ENCODE assay signal across 14 cellular contexts in the genomic region with DNA sequence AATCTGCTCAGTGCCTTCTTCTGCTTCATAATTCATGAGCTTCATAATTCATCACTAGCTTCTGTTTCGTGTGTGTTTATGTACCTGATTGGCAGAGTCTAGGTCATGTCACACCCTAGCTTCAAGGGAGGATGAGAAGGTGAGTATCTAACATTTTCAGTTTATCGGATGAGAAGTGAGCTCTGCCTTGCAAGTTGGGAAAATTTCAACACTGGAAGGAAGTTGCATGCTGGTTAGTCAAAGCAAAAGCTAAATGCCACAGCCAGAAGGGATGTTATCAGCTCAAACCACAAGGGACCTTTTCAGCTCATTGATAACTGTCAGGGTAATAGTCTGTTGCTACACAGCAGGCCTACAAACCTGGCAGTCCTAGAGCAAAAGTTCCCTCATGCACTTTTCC. TPM values are rescaled to one million over a fixed set of nuclear protein-coding genes. Genes with fewer than 3 reads are reported as not detected.
A peak's percentile ranks its signal among the peaks of the same experiment; 100 is the strongest.
DNase-seq lines count a peak whose midpoint lies in the region; ATAC-seq, FAIRE-seq and TF ChIP-seq lines count a peak whose summit lies in the region.
"Had no signal": no experiment of that assay in that cellular context is flagged by ENCODE, and none has a peak within 500 bp of the region (broad histone marks: within the 10 kb centered on the region; RNA-seq: fewer than 3 reads in every experiment).

No MANE protein-coding gene starts in this region.

- H4K20me1 ChIP-seq in Loucy (ENCODE audit: insufficient read depth, low read length, poor library complexity, severe bottlenecking): no peaks in the 10 kb centered on the region

- H3K4me3 ChIP-seq in Loucy (ENCODE audit: low read length, poor library complexity, severe bottlenecking) (no peak overlapping the region), pancreas (no peak overlapping the region)
- H3K4me3 ChIP-seq: thyroid gland had no signal

- peak overlapping the region; percentile 88 for H3K27ac Mint-ChIP-seq in activated naive CD8-positive, alpha-beta T cell treated with anti-CD3 and anti-CD28 coated beads, Interleukin-2, amount 10 ng/mL, durations not matched to agents 7 days and 5 days
- H3K27ac Mint-ChIP-seq in stimulated activated memory B cell treated with anti-CD40 and anti-IgM and Interleukin-4, amounts not matched to agents 10 μg/mL and 1 μg/mL and 100 μg/mL, for 72 hours: no peak overlapping the region

- no peaks in the 10 kb centered on the region for H3K79me2 ChIP-seq in Loucy (ENCODE audit: insufficient read depth, low read length)

- TF ChIP-seq CTCF in Loucy (conservative IDR thresholded peaks at IDR 0.05; ENCODE audit: low read length) (no peak), pancreas (IDR thresholded peaks at IDR 0.05) (no peak)

- no peak for TF ChIP-seq POLR2A in GM12891 (IDR thresholded peaks at IDR 0.05; ENCODE audit: low read depth, low read length)

- H3K36me3 ChIP-seq in Loucy (ENCODE audit: insufficient read depth, low read length) (no peaks in the 10 kb centered on the region), pancreas (no peaks in the 10 kb centered on the region)
- H3K36me3 ChIP-seq: thyroid gland had no signal

- DNase-seq in activated CD4-positive, CD25-positive, alpha-beta regulatory T cell (lab: John Stamatoyannopoulos, UW): no peak
- no peak for DNase-seq in activated naive CD8-positive, alpha-beta T cell treated with anti-CD3 and anti-CD28 coated beads, Interleukin-2, amount 10 ng/mL, durations not matched to agents 7 days and 5 days
- DNase-seq in pancreas (no peak), GM12891 (ENCODE audit: insufficient read length, low spot score) (no peak), NCI-H187 treated with DMSO at 0.1 percent for 48 hours (lab: John Stamatoyannopoulos, UW) (no peak)
- DNase-seq: midbrain, NCI-H345, T1000, thyroid gland had no signal

- H2AFZ ChIP-seq in Loucy (ENCODE audit: low read length): no peak overlapping the region

- peaks cover 10% of the 10 kb centered on the region for H3K4me1 ChIP-seq in Loucy (ENCODE audit: insufficient read depth, low read length, poor library complexity, severe bottlenecking)
- H3K4me1 ChIP-seq in pancreas: no peaks in the 10 kb centered on the region
- H3K4me1 ChIP-seq: thyroid gland had no signal

- H3K9me3 ChIP-seq in Loucy (ENCODE audit: insufficient read depth, low read depth, low read length) (no peaks in the 10 kb centered on the region), pancreas (no peaks in the 10 kb centered on the region)
- H3K9me3 ChIP-seq: thyroid gland had no signal

- H3K36me3 Mint-ChIP-seq in activated naive CD8-positive, alpha-beta T cell treated with anti-CD3 and anti-CD28 coated beads, Interleukin-2, amount 10 ng/mL, durations not matched to agents 7 days and 5 days: peaks cover 18% of the 10 kb centered on the region
- no peaks in the 10 kb centered on the region for H3K36me3 Mint-ChIP-seq in stimulated activated memory B cell treated with anti-CD40 and anti-IgM and Interleukin-4, amounts not matched to agents 10 μg/mL and 1 μg/mL and 100 μg/mL, for 72 hours

- H3K4me2 ChIP-seq in Loucy (ENCODE audit: low read depth, low read length, poor library complexity, severe bottlenecking): peak overlapping the region; percentile 15

- no peaks in the 10 kb centered on the region for H3K27me3 ChIP-seq in Loucy (ENCODE audit: insufficient read depth, low read length, poor library complexity, severe bottlenecking)
- H3K27me3 ChIP-seq in pancreas: no peaks in the 10 kb centered on the region
- H3K27me3 ChIP-seq: thyroid gland had no signal

- intact Hi-C loops in pancreas (cut with DNase I): no loop called here

- FAIRE-seq in pancreas (lab: Jason Lieb, UNC): no peak
- no peak for FAIRE-seq in GM12891 (lab: Jason Lieb, UNC)
- FAIRE-seq: frontal cortex had no signal

- H3K9me2 ChIP-seq in Loucy (replicated peaks; ENCODE audit: low read depth, low read length): no peaks in the 10 kb centered on the region

- H3K9me3 Mint-ChIP-seq in activated naive CD8-positive, alpha-beta T cell treated with anti-CD3 and anti-CD28 coated beads, Interleukin-2, amount 10 ng/mL, durations not matched to agents 7 days and 5 days: peaks cover 2% of the 10 kb centered on the region
- H3K9me3 Mint-ChIP-seq in stimulated activated memory B cell treated with anti-CD40 and anti-IgM and Interleukin-4, amounts not matched to agents 10 μg/mL and 1 μg/mL and 100 μg/mL, for 72 hours: peaks cover 2% of the 10 kb centered on the region

- H3K4me3 Mint-ChIP-seq in activated naive CD8-positive, alpha-beta T cell treated with anti-CD3 and anti-CD28 coated beads, Interleukin-2, amount 10 ng/mL, durations not matched to agents 7 days and 5 days: peak overlapping the region; percentile 84
- H3K4me3 Mint-ChIP-seq in stimulated activated memory B cell treated with anti-CD40 and anti-IgM and Interleukin-4, amounts not matched to agents 10 μg/mL and 1 μg/mL and 100 μg/mL, for 72 hours: no peak overlapping the region

- POLR2A ChIA-PET in activated naive CD8-positive, alpha-beta T cell treated with anti-CD3 and anti-CD28 coated beads, Interleukin-2, amount 10 ng/mL, durations not matched to agents 7 days and 5 days (lab: Charles Lee): interaction anchor here (0.7 to 5.3 kb wide), 18 partner anchors 8 to 68 kb away, joined by 3 to 65 read pairs (median 4); partner anchors contain the start of gene TNFSF10

- ATAC-seq in activated CD4-positive, CD25-positive, alpha-beta regulatory T cell treated with anti-CD3 and anti-CD28 coated beads, Interleukin-2, amount 50 U/mL, for 24 hours: peak; percentile 63 to 69
- ATAC-seq in activated naive CD8-positive, alpha-beta T cell treated with anti-CD3 and anti-CD28 coated beads, Interleukin-2, amount 10 ng/mL, durations not matched to agents 7 days and 5 days (ENCODE audit: low read depth): peak; percentile 77
- ATAC-seq in pancreas: peak in 3 of 4 donors; percentile 36 to 73 (median 59)
- no peak for ATAC-seq in stimulated activated memory B cell treated with anti-CD40 and anti-IgM and Interleukin-4, amounts not matched to agents 10 μg/mL and 1 μg/mL and 100 μg/mL, for 72 hours

- H3K9ac ChIP-seq in Loucy (ENCODE audit: low read depth, low read length, poor library complexity, severe bottlenecking): no peak overlapping the region

- H3K27ac ChIP-seq in pancreas: no peak overlapping the region
- H3K27ac ChIP-seq: 22Rv1, thyroid gland had no signal

- H3K27me3 Mint-ChIP-seq in activated naive CD8-positive, alpha-beta T cell treated with anti-CD3 and anti-CD28 coated beads, Interleukin-2, amount 10 ng/mL, durations not matched to agents 7 days and 5 days: no peaks in the 10 kb centered on the region
- H3K27me3 Mint-ChIP-seq in stimulated activated memory B cell treated with anti-CD40 and anti-IgM and Interleukin-4, amounts not matched to agents 10 μg/mL and 1 μg/mL and 100 μg/mL, for 72 hours: no peaks in the 10 kb centered on the region

- WGBS in pancreas, 2 donors: 72 to 79% methylated on average over 2 of the region's 2 CpGs

- no peaks in the 10 kb centered on the region for H3F3A ChIP-seq in Loucy (ENCODE audit: low read depth)

- peaks cover 57% of the 10 kb centered on the region for H3K4me1 Mint-ChIP-seq in activated naive CD8-positive, alpha-beta T cell treated with anti-CD3 and anti-CD28 coated beads, Interleukin-2, amount 10 ng/mL, durations not matched to agents 7 days and 5 days
- peaks cover 7% of the 10 kb centered on the region for H3K4me1 Mint-ChIP-seq in stimulated activated memory B cell treated with anti-CD40 and anti-IgM and Interleukin-4, amounts not matched to agents 10 μg/mL and 1 μg/mL and 100 μg/mL, for 72 hours

TF ChIP-seq in GM12891, 5 proteins besides CTCF, POLR2A, EP300 and RAD21:
- TF ChIP-seq POU2F2 (IDR thresholded peaks at IDR 0.05; ENCODE audit: low read depth, low read length) (no peak), TAF1 (IDR thresholded peaks at IDR 0.05; ENCODE audit: low read depth, low read length) (no peak), POLR2AphosphoS5 (IDR thresholded peaks at IDR 0.05; ENCODE audit: low read depth, low read length) (no peak), PAX5 (IDR thresholded peaks at IDR 0.05; ENCODE audit: insufficient read depth, low read length, severe bottlenecking) (no peak), SPI1 (IDR thresholded peaks at IDR 0.05; ENCODE audit: low read depth, low read length) (no peak)

RNA-seq across cellular contexts. Expression of gene TNFSF10, which starts 7.3 kb away (rescaled TPM):
- total RNA-seq in activated naive CD8-positive, alpha-beta T cell treated with anti-CD3 and anti-CD28 coated beads, Interleukin-2, amount 10 ng/mL, durations not matched to agents 7 days and 5 days: 100 to 1,000 TPM; 151 to 159 TPM
- 10 to 100 TPM in 5 of 6 donors, 1 to 10 TPM in 1; 2.6 to 46.4 (median 16.4) TPM for total RNA-seq in pancreas
- polyA plus RNA-seq in pancreas: 10 to 100 TPM in 1 of 2 donors, 1 to 10 TPM in 1; 9.0 to 16.4 TPM
- polyA plus RNA-seq in GM12891 (2012; ENCODE audit: low read depth, missing spikeins): 7.5 TPM
